In the genomic region with DNA sequence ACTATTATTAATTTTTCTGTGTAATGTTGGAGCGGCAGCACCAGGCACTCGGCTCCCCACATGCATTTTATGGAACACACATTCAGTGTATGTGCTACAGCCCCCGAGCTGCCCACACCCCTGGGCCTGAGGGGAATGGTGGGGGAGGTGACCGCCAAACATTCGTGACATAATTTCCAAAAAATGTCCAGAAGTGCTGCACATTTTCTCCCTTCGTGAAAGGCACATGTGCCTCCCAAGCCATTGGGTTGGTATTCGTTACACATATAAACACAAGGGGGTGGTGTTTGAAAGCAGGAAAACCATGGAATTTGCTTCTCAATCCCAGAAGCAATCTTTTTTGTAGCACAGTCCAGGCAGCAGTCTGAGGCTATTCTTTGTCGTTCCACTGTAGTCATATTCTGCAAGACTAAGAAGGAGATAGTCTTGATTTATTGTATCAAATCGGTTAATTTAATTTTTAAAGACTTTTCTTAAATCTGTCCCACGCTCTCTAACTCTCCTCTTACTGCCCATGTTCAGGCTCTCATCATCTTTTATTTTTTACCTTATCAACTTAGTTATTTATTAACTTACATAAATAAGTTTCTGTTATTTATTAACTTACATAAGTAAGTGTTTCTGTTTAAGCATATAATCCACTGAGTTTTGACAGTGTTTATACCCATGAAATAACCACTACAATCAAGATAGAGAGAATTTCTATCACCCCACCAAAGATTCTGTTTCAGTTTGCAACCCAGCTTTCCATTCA, we compare ENCODE assay signal across 9 cellular contexts. TPM values are rescaled to one million over a fixed set of nuclear protein-coding genes. Genes with fewer than 3 reads are reported as not detected.
A peak's percentile ranks its signal among the peaks of the same experiment; 100 is the strongest.
DNase-seq lines count a peak whose midpoint lies in the region; ATAC-seq, FAIRE-seq and TF ChIP-seq lines count a peak whose summit lies in the region.
"Had no signal": no experiment of that assay in that cellular context is flagged by ENCODE, and none has a peak within 500 bp of the region (broad histone marks: within the 10 kb centered on the region; RNA-seq: fewer than 3 reads in every experiment).

No MANE protein-coding gene starts in this region.

- H3K27me3 ChIP-seq in AG04450 (ENCODE audit: control insufficient read depth, insufficient read depth, low read length), result peaks cover 7% of the 10 kb centered on the region

- no peak for ATAC-seq in GM21390 (IDR thresholded peaks at IDR 0.05; ENCODE audit: unreplicated experiment)
- no peak for ATAC-seq in GM18520 (IDR thresholded peaks at IDR 0.05; ENCODE audit: unreplicated experiment)
- ATAC-seq: GM12878 had no signal

- FAIRE-seq in HTR-8/SVneo (lab: Jason Lieb, UNC), result peak; percentile 77
- FAIRE-seq in colon (lab: Jason Lieb, UNC), result peak; percentile 28
- FAIRE-seq: GM12878 had no signal

- no peak overlapping the region for H3K27ac ChIP-seq in AG04450 (ENCODE audit: low read depth, low read length)

- CTCF ChIA-PET in AG04450 (lab: Charles Lee), result interaction anchor here (0.9 to 5.3 kb wide), 8 partner anchors 9 to 404 kb away, joined by 3 to 99 read pairs (median 5); no protein-coding TSS in a partner anchor

- DNase-seq in AG04450 (ENCODE audit: low read depth, low spot score) (peak; percentile 26), HTR-8/SVneo (ENCODE audit: insufficient read length, low spot score) (peak; percentile 71), lung microvascular endothelial cell (ENCODE audit: low read depth in 2 of 2) (peak; percentile 58 to 66), activated gamma-delta T cell treated with Interleukin-2 at 50 U/mL for 16 hours (no peak)
- DNase-seq in effector CD8-positive, alpha-beta T cell (lab: John Stamatoyannopoulos, UW), result no peak

- H3K9me3 ChIP-seq in AG04450 (ENCODE audit: control insufficient read depth, insufficient read depth, low read length), result no peaks in the 10 kb centered on the region

- TF ChIP-seq CTCF in AG04450 (IDR thresholded peaks at IDR 0.05; ENCODE audit: low read depth, low read length), result peak; percentile 59

- H3K4me3 ChIP-seq in AG04450 (ENCODE audit: low read depth, low read length), result no peak overlapping the region
- H3K4me3 ChIP-seq: GM12878 had no signal

- POLR2A ChIA-PET in AG04450 (lab: Yijun Ruan, JAX), result interaction anchor here (1.0 kb wide), 1 partner anchor 39 kb away, joined by 3 read pairs; a partner anchor contains a TSS

RNA-seq across cellular contexts. Expression of a gene that starts 39.2 kb away (rescaled TPM):
- 67.3 and 72.6 TPM in 2 replicates for polyA plus RNA-seq in AG04450 (2011; rRNA removed)
- polyA minus RNA-seq in AG04450 (2011; rRNA and poly(A)+ RNA removed), result 55.0 and 74.2 TPM in 2 replicates
- 200 and 211 TPM in 2 replicates for total RNA-seq in lung microvascular endothelial cell

Comparison
In these comparisons a context has a peak if more than half of its experiments do, and no peak if none do; other contexts are left out.
1. DNase-seq: peak in AG04450 (single experiment), HTR-8/SVneo (single experiment) and lung microvascular endothelial cell (2 of 2); none in activated gamma-delta T cell treated with Interleukin-2 at 50 U/mL for 16 hours (single experiment) and effector CD8-positive, alpha-beta T cell (single experiment).